In the genomic region with DNA sequence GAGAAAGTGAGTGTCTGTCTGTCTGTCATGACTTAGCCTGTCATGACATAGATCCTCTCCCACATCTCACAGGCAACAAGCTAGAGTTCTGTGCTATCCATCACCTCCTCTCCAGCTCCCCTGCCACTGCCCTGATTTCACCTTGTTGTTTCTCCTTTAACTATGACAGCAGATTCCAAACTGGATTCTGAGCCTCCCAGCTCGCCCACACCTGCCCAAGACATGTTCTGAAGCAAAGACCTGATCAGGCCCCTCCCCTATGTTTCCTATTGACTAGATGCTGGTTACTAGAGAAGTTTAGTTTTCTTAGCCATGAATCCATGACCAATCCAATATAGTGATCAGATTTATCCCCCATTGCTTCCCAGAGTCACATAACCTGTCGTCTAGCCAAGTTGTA, we compare ENCODE assay signal across 18 cellular contexts. TPM values are rescaled to one million over a fixed set of nuclear protein-coding genes. Genes with fewer than 3 reads are reported as not detected.
DNase-seq lines count a peak whose midpoint lies in the region; ATAC-seq and TF ChIP-seq lines count a peak whose summit lies in the region.
"Had no signal": no experiment of that assay in that cellular context is flagged by ENCODE, and none has a peak within 500 bp of the region (broad histone marks: within the 10 kb centered on the region; RNA-seq: fewer than 3 reads in every experiment).

No MANE protein-coding gene starts in this region.

- H3K4me3 Mint-ChIP-seq in T-cell (no peak overlapping the region), glutamatergic neuron (ENCODE audit: unreplicated experiment) (no peak overlapping the region)
- H3K4me3 Mint-ChIP-seq: CD4-positive, CD25-positive, alpha-beta regulatory T cell had no signal

- H2BK120ac ChIP-seq in mesenchymal stem cell (ENCODE audit: low read depth, low read length) = peak overlapping the region; percentile 98

- peak overlapping the region in 1 of 2 experiments; percentile 59 for H3K14ac ChIP-seq in mesenchymal stem cell (ENCODE audit: low read length in 2 of 2)

- H3K4me1 ChIP-seq in ascending aorta = peaks cover 8 to 41% of the 10 kb centered on the region in 2 donors
- H3K4me1 ChIP-seq in mesenchymal stem cell (ENCODE audit: control insufficient read depth, insufficient read depth, low read depth, low read length) = peaks cover 20% of the 10 kb centered on the region
- peaks cover 0 to 77% (median 76%) of the 10 kb centered on the region in 4 donors for H3K4me1 ChIP-seq in sigmoid colon
- H3K4me1 ChIP-seq: parathyroid adenoma had no signal

- peaks cover 0 to 25% of the 10 kb centered on the region in 2 donors for H3K27me3 Mint-ChIP-seq in T-cell
- no peaks in the 10 kb centered on the region for H3K27me3 Mint-ChIP-seq in glutamatergic neuron (ENCODE audit: unreplicated experiment)

- H3K9me3 Mint-ChIP-seq in T-cell (no peaks in the 10 kb centered on the region), glutamatergic neuron (ENCODE audit: unreplicated experiment) (no peaks in the 10 kb centered on the region)
- H3K9me3 Mint-ChIP-seq: CD4-positive, CD25-positive, alpha-beta regulatory T cell had no signal

- H3K4me2 ChIP-seq in mesenchymal stem cell (ENCODE audit: low read length, poor library complexity, severe bottlenecking) = no peak overlapping the region

- WGBS in mesenchymal stem cell = 76% methylated on average over 2 of the region's 2 CpGs
- WGBS in sigmoid colon, 2 donors = 68 to 92% methylated on average over 2 of the region's 2 CpGs

- H3K18ac ChIP-seq in mesenchymal stem cell (ENCODE audit: low read depth in 1 of 2, low read length in 2 of 2) = peak overlapping the region; percentile 90 to 92

- peak overlapping the region; percentile 49 for H2BK15ac ChIP-seq in mesenchymal stem cell (ENCODE audit: low read depth, poor library complexity, severe bottlenecking)

- POLR2A ChIA-PET in T-cell (lab: Charles Lee) = no interaction called here

- H2BK5ac ChIP-seq in mesenchymal stem cell (ENCODE audit: low read depth, low read length, poor library complexity, severe bottlenecking) = peak overlapping the region; percentile 49

- no peak for TF ChIP-seq EP300 in sigmoid colon (IDR thresholded peaks at IDR 0.05)

- H3K36me3 ChIP-seq in ascending aorta (no peaks in the 10 kb centered on the region), mesenchymal stem cell (ENCODE audit: control insufficient read depth in 1 of 2, insufficient read depth in 2 of 2, low read depth in 1 of 2, low read length in 2 of 2) (no peaks in the 10 kb centered on the region), sigmoid colon (no peaks in the 10 kb centered on the region)
- H3K36me3 ChIP-seq: MG63, spleen had no signal

- no peaks in the 10 kb centered on the region for H3K36me3 Mint-ChIP-seq in T-cell
- H3K36me3 Mint-ChIP-seq in glutamatergic neuron (ENCODE audit: unreplicated experiment) = no peaks in the 10 kb centered on the region
- H3K36me3 Mint-ChIP-seq: CD4-positive, CD25-positive, alpha-beta regulatory T cell had no signal

- H3K27ac ChIP-seq in 22Rv1 = peak overlapping the region; percentile 21; the same call in 1 of the 2 replicates
- H3K27ac ChIP-seq in ascending aorta = peak overlapping the region; percentile 80 to 83
- peak overlapping the region; percentile 59 for H3K27ac ChIP-seq in mesenchymal stem cell (ENCODE audit: low read length, poor library complexity, severe bottlenecking)
- H3K27ac ChIP-seq in sigmoid colon = peak overlapping the region in 3 of 4 donors; percentile 80 to 92 (median 87)
- H3K27ac ChIP-seq: parathyroid adenoma had no signal

- H4K91ac ChIP-seq in mesenchymal stem cell (ENCODE audit: low read length) = peak overlapping the region; percentile 97

- H3K79me1 ChIP-seq in mesenchymal stem cell (replicated peaks; ENCODE audit: low read length, poor library complexity, severe bottlenecking) = peaks cover 4% of the 10 kb centered on the region

- no peak overlapping the region for H3K9ac ChIP-seq in mesenchymal stem cell (ENCODE audit: low read length)
- H3K9ac ChIP-seq: parathyroid adenoma had no signal

- no peak overlapping the region for H2AFZ ChIP-seq in mesenchymal stem cell (ENCODE audit: low read depth, low read length)

- TF ChIP-seq POLR2A in sigmoid colon (IDR thresholded peaks at IDR 0.05) = no peak

- H4K8ac ChIP-seq in mesenchymal stem cell (ENCODE audit: low read length) = peak overlapping the region; percentile 69

- peak overlapping the region in 1 of 2 experiments; percentile 29 for H3K23ac ChIP-seq in mesenchymal stem cell (ENCODE audit: low read length in 2 of 2)

- DNase-seq in ascending aorta (ENCODE audit: low spot score in 2 of 2) (no peak), mesenchymal stem cell (no peak), sigmoid colon (no peak), T-cell (no peak), NCI-H2081 treated with DMSO at 0.1 percent for 48 hours (lab: John Stamatoyannopoulos, UW) (no peak), glutamatergic neuron (no peak), NCI-H1105 treated with DMSO at 0.1 percent for 48 hours (lab: John Stamatoyannopoulos, UW) (no peak)
- DNase-seq: activated CD4-positive, alpha-beta T cell treated with anti-CD3 and anti-CD28 coated beads for 48 hours; activated gamma-delta T cell treated with Interleukin-2 at 50 U/mL for 16 hours; amniotic stem cell; CD4-positive, CD25-positive, alpha-beta regulatory T cell; MG63; NCI-H187; NCI-H446 treated with DMSO at 0.1 percent for 48 hours; RPMI8226; spleen had no signal

- CTCF ChIA-PET in T-cell (lab: Charles Lee) = interaction anchor here in 1 of 2 donors (0.5 to 0.6 kb wide), 2 partner anchors 524 to 908 kb away, joined by 3 to 9 read pairs; no protein-coding TSS in a partner anchor

- H2BK12ac ChIP-seq in mesenchymal stem cell (ENCODE audit: low read length in 2 of 2) = peak overlapping the region; percentile 98 to 99

- H3K27ac Mint-ChIP-seq in T-cell (no peak overlapping the region), glutamatergic neuron (ENCODE audit: unreplicated experiment) (no peak overlapping the region)
- H3K27ac Mint-ChIP-seq: CD4-positive, CD25-positive, alpha-beta regulatory T cell had no signal

- intact Hi-C loops in ascending aorta (cut with DNase I) = loop anchor here (2.0 to 10.0 kb wide), 3 partner anchors 102 to 511 kb away; a partner anchor contains a TSS
- intact Hi-C loops in sigmoid colon (cut with DNase I) = loop anchor here (5.0 kb wide), 3 partner anchors 143 to 963 kb away; a partner anchor contains a TSS

- no peak for ATAC-seq in T-cell (replicated peaks in 1 of 4)

- H3K4me3 ChIP-seq in ascending aorta = no peak overlapping the region
- no peak overlapping the region for H3K4me3 ChIP-seq in mesenchymal stem cell (ENCODE audit: insufficient read depth in 1 of 2, low read depth in 1 of 2, low read length in 2 of 2)
- H3K4me3 ChIP-seq in sigmoid colon = no peak overlapping the region
- H3K4me3 ChIP-seq: MG63, spleen had no signal

- H3K4ac ChIP-seq in mesenchymal stem cell (ENCODE audit: low read depth in 1 of 2, low read length in 2 of 2) = peak overlapping the region; percentile 94

- TF ChIP-seq CTCF in 22Rv1 (IDR thresholded peaks at IDR 0.05) = no peak
- TF ChIP-seq CTCF in ascending aorta (IDR thresholded peaks at IDR 0.05) = no peak
- TF ChIP-seq CTCF in sigmoid colon (IDR thresholded peaks at IDR 0.05) = no peak
- no peak for TF ChIP-seq CTCF in glutamatergic neuron (IDR thresholded peaks at IDR 0.05; ENCODE audit: partially characterized antibody, unreplicated experiment)

- H3K9me3 ChIP-seq in ascending aorta = no peaks in the 10 kb centered on the region
- H3K9me3 ChIP-seq in mesenchymal stem cell (ENCODE audit: control insufficient read depth, low read length) = no peaks in the 10 kb centered on the region
- no peaks in the 10 kb centered on the region for H3K9me3 ChIP-seq in sigmoid colon
- H3K9me3 ChIP-seq: MG63, spleen had no signal

- H3K27me3 ChIP-seq in ascending aorta = no peaks in the 10 kb centered on the region
- H3K27me3 ChIP-seq in mesenchymal stem cell (ENCODE audit: control insufficient read depth in 1 of 2, insufficient read depth in 1 of 2, low read length in 2 of 2) = no peaks in the 10 kb centered on the region
- no peaks in the 10 kb centered on the region for H3K27me3 ChIP-seq in sigmoid colon
- H3K27me3 ChIP-seq: MG63, spleen had no signal

- H2AK5ac ChIP-seq in mesenchymal stem cell (ENCODE audit: low read length, severe bottlenecking) = peak overlapping the region; percentile 92

- H3K4me1 Mint-ChIP-seq in T-cell = peaks cover 0 to 6% (median 6%) of the 10 kb centered on the region in 3 donors
- H3K4me1 Mint-ChIP-seq in glutamatergic neuron (ENCODE audit: low read depth, unreplicated experiment) = no peaks in the 10 kb centered on the region

RNA-seq across cellular contexts. Expression of a gene that starts 15.4 kb away (rescaled TPM):
- 184 TPM for total RNA-seq in ascending aorta
- 324 TPM for polyA plus RNA-seq in mesenchymal stem cell (2013, experiment 1 of 2)
- 337 TPM for polyA plus RNA-seq in mesenchymal stem cell (2013, experiment 2 of 2)
- 100 to 1,000 TPM in 3 of 4 donors, 10 to 100 TPM in 1; 78.5 to 183 (median 120) TPM for total RNA-seq in sigmoid colon
- 10 to 100 TPM; 25.2 to 32.4 (median 32.2) TPM for polyA plus RNA-seq in sigmoid colon
- 1 to 10 TPM; 1.3 to 4.3 (median 1.6) TPM for total RNA-seq in T-cell
- 20.2 TPM for total RNA-seq in glutamatergic neuron (ENCODE audit: unreplicated experiment)
- total RNA-seq: CD4-positive, CD25-positive, alpha-beta regulatory T cell had no signal

Comparison
In these comparisons a context has a peak if more than half of its experiments do, and no peak if none do; other contexts are left out.
1. H3K27ac ChIP-seq: peak in every context shown above with its lines; median percentile 87 in sigmoid colon; 82 in ascending aorta; 59 in mesenchymal stem cell; 21 in 22Rv1.